8 cellular contexts compared by ENCODE assay signal in the genomic region with DNA sequence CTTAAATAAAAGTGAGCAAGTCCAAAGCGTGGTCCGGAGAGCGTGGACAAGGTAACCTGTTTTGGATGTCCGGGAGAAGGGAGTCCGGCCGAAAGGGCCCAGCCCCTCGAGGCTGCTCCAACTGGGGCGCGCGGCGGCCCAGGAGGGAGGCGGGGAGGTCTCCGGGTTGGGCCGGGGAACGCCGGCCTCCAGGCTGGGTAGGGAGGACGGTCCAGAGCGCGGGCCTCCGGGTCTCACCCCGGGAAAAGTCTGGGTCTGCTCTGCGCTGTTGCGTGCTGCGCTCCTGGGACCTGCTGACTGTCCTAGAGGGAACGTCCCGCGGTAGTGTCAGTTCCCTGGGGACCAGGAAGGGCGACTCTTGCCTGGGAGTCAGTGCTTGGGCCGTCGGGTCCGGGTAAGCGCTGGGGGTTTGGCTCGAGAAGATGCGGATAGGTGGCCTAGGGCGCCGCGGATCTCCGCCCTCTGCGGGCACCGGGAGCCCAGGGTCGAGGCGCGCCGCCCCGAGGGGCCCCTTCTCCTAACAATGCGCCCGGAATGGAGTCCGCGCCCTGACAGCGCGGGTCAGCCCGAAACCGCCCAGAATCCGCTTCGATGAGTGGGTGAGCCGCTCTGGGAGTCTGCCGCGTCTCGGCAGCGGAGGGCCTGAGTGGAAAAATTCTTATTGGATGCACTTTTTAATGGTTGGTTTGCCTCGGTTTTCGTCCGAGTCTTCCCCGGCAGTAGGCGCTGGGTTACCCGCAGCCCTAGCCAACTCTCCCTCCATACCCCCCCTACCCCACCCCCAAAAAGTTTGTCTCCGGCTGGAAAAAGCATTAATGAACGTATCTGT. TPM values are rescaled to one million over a fixed set of nuclear protein-coding genes. Genes with fewer than 3 reads are reported as not detected.
DNase-seq lines count a peak whose midpoint lies in the region; ATAC-seq, FAIRE-seq and TF ChIP-seq lines count a peak whose summit lies in the region.

No MANE protein-coding gene starts in this region.

- POLR2A ChIA-PET in AG04450 (lab: Yijun Ruan, JAX) (interaction anchor here (0.7 to 1.4 kb wide), 4 partner anchors 18 to 163 kb away, joined by 3 to 6 read pairs (median 4); no protein-coding TSS in a partner anchor), endothelial cell of umbilical vein (lab: Charles Lee) (interaction anchor here (0.7 to 1.3 kb wide), 13 partner anchors 10 to 662 kb away, joined by 3 to 26 read pairs (median 6); no protein-coding TSS in a partner anchor)
- POLR2A ChIA-PET in naive thymus-derived CD8-positive, alpha-beta T cell (lab: Charles Lee): interaction anchor here (0.6 to 3.5 kb wide), 24 partner anchors 8 to 638 kb away, joined by 3 to 75 read pairs (median 6); no protein-coding TSS in a partner anchor

- peak; percentile 60 for TF ChIP-seq POLR2A in endothelial cell of umbilical vein (IDR thresholded peaks at IDR 0.05; ENCODE audit: low read depth, low read length)

- ATAC-seq in GM21529 (IDR thresholded peaks at IDR 0.05; ENCODE audit: unreplicated experiment): peak; percentile 20
- ATAC-seq in naive thymus-derived CD8-positive, alpha-beta T cell: peak; percentile 6 to 21
- no peak for ATAC-seq in HG02970 (IDR thresholded peaks at IDR 0.05; ENCODE audit: low FRiP score, unreplicated experiment)

- H3K4me1 ChIP-seq in endothelial cell of umbilical vein (ENCODE audit: control insufficient read depth, extremely low read depth, insufficient read depth, low read length): peaks cover 47% of the 10 kb centered on the region

- peak overlapping the region; percentile 89 to 99 (median 96) for H3K27ac Mint-ChIP-seq in naive thymus-derived CD8-positive, alpha-beta T cell

- H3K27me3 ChIP-seq in AG04450 (ENCODE audit: control insufficient read depth, insufficient read depth, low read length) (peaks cover 40% of the 10 kb centered on the region), endothelial cell of umbilical vein (ENCODE audit: control insufficient read depth in 2 of 2, insufficient read depth in 2 of 2, low read length in 2 of 2) (peaks cover 7 to 12% of the 10 kb centered on the region in 2 experiments)

- no peaks in the 10 kb centered on the region for H4K20me1 ChIP-seq in endothelial cell of umbilical vein (replicated peaks; ENCODE audit: control insufficient read depth, extremely low read depth, insufficient read depth, low read length)

- H3K9me3 ChIP-seq in AG04450 (ENCODE audit: control insufficient read depth, insufficient read depth, low read length) (peaks cover 9% of the 10 kb centered on the region), endothelial cell of umbilical vein (replicated peaks; ENCODE audit: control insufficient read depth, insufficient read depth, low read length) (no peaks in the 10 kb centered on the region)

- H3K27ac ChIP-seq in AG04450 (ENCODE audit: low read depth, low read length) (peak overlapping the region; percentile 85), endothelial cell of umbilical vein (ENCODE audit: insufficient read depth, low read depth, low read length) (peak overlapping the region; percentile 98)

- CTCF ChIA-PET in AG04450 (lab: Charles Lee): interaction anchor here (1.2 kb wide), 1 partner anchor 521 kb away, joined by 3 read pairs; no protein-coding TSS in a partner anchor
- CTCF ChIA-PET in endothelial cell of umbilical vein (lab: Charles Lee): interaction anchor here (0.6 to 3.5 kb wide), 12 partner anchors 13 to 535 kb away, joined by 3 to 15 read pairs (median 4); no protein-coding TSS in a partner anchor

- FAIRE-seq in endothelial cell of umbilical vein (lab: Jason Lieb, UNC): no peak

- H3K36me3 Mint-ChIP-seq in naive thymus-derived CD8-positive, alpha-beta T cell: peaks cover 0 to 12% (median 0%) of the 10 kb centered on the region in 3 donors

- intact Hi-C loops in endothelial cell of umbilical vein (cut with micrococcal nuclease): loop anchor here (1.0 to 5.0 kb wide), 16 partner anchors 12 to 662 kb away; no protein-coding TSS in a partner anchor

- no peaks in the 10 kb centered on the region for H3K9me1 ChIP-seq in endothelial cell of umbilical vein (replicated peaks; ENCODE audit: control insufficient read depth, extremely low read depth, insufficient read depth, low read length)

- TSS peak; percentile 69 for BruUV-seq in endothelial cell of umbilical vein (replicated peaks; lab: Mats Ljungman, UMichigan)

- peaks cover 28 to 60% (median 45%) of the 10 kb centered on the region in 4 donors for H3K4me1 Mint-ChIP-seq in naive thymus-derived CD8-positive, alpha-beta T cell

- TF ChIP-seq CTCF in AG04450 (IDR thresholded peaks at IDR 0.05; ENCODE audit: low read depth, low read length) (no peak), WI38 (IDR thresholded peaks at IDR 0.05; ENCODE audit: low read depth, low read length) (no peak), endothelial cell of umbilical vein (IDR thresholded peaks at IDR 0.05; ENCODE audit: extremely low read depth in 1 of 2, insufficient read depth in 1 of 2, low read depth in 1 of 2, low read length in 2 of 2) (no peak)

- dilution Hi-C loops in endothelial cell of umbilical vein (cut with MboI; ENCODE audit: extremely low pct_ligation_motif_present, low sequenced_read_pairs): no loop called here

- peaks cover 48% of the 10 kb centered on the region for H3K79me2 ChIP-seq in endothelial cell of umbilical vein (ENCODE audit: control insufficient read depth, insufficient read depth, low read length)

- no peak for DNase-seq in AG04450 (ENCODE audit: low read depth, low spot score)
- no peak for DNase-seq in endothelial cell of umbilical vein (ENCODE audit: low read depth, low spot score)
- DNase-seq in naive thymus-derived CD8-positive, alpha-beta T cell: peak in 5 of 10 donors; percentile 32 to 64 (median 35)
- no peak for DNase-seq in NCI-H2029 (lab: John Stamatoyannopoulos, UW)
- no peak for DNase-seq in NCI-H82 (lab: John Stamatoyannopoulos, UW)

- peak overlapping the region; percentile 89 for H3K4me2 ChIP-seq in endothelial cell of umbilical vein (ENCODE audit: insufficient read depth, low read length)

- H2AFZ ChIP-seq in endothelial cell of umbilical vein (ENCODE audit: low read depth, low read length): peak overlapping the region; percentile 17

- peaks cover 1 to 3% of the 10 kb centered on the region in 2 experiments for H3K36me3 ChIP-seq in endothelial cell of umbilical vein (ENCODE audit: control insufficient read depth in 2 of 2, extremely low read depth in 1 of 2, insufficient read depth in 2 of 2, low read length in 2 of 2)

- peaks cover 0 to 2% (median 0%) of the 10 kb centered on the region in 9 donors for H3K9me3 Mint-ChIP-seq in naive thymus-derived CD8-positive, alpha-beta T cell

- H3K4me3 Mint-ChIP-seq in naive thymus-derived CD8-positive, alpha-beta T cell: peak overlapping the region; percentile 88 to 97 (median 93)

- peak overlapping the region; percentile 74 for H3K4me3 ChIP-seq in AG04450 (ENCODE audit: low read depth, low read length)
- H3K4me3 ChIP-seq in WI38 (ENCODE audit: low read depth, low read length): peak overlapping the region; percentile 80
- H3K4me3 ChIP-seq in endothelial cell of umbilical vein (replicated peaks in 1 of 3; ENCODE audit: insufficient read depth in 1 of 3, low read depth in 1 of 3, low read length in 3 of 3): peak overlapping the region; percentile 56 to 94 (median 80)

- H3K9ac ChIP-seq in endothelial cell of umbilical vein (replicated peaks; ENCODE audit: extremely low read depth, insufficient read depth, low read length): peak overlapping the region; percentile 99

- H3K27me3 Mint-ChIP-seq in naive thymus-derived CD8-positive, alpha-beta T cell: peaks cover 0 to 6% (median 0%) of the 10 kb centered on the region in 5 donors

TF ChIP-seq in endothelial cell of umbilical vein, 7 proteins besides CTCF, POLR2A, EP300 and RAD21:
- no peak for TF ChIP-seq JUN (IDR thresholded peaks at IDR 0.05; ENCODE audit: borderline replicate concordance, insufficient read depth, insufficient read length, low read depth)
- no peak for TF ChIP-seq POLR2AphosphoS5 (IDR thresholded peaks at IDR 0.05; ENCODE audit: insufficient read depth, low read depth, low read length)
- no peak for TF ChIP-seq FOS (IDR thresholded peaks at IDR 0.05; ENCODE audit: borderline replicate concordance, insufficient read depth, low read length)
- TF ChIP-seq GATA2 (IDR thresholded peaks at IDR 0.05; ENCODE audit: insufficient read depth, insufficient read length, low read depth, low read length): no peak
- no peak for TF ChIP-seq MAX (IDR thresholded peaks at IDR 0.05; ENCODE audit: insufficient read depth, insufficient read length)
- no peak for TF ChIP-seq MYC (IDR thresholded peaks at IDR 0.05; ENCODE audit: low read depth, low read length)
- no peak for TF ChIP-seq EZH2 (IDR thresholded peaks at IDR 0.05; ENCODE audit: borderline replicate concordance, low read depth, low read length, severe bottlenecking)

RNA-seq across cellular contexts. Expression of gene FLI1, which starts 0.9 kb away (rescaled TPM):
- polyA plus RNA-seq in AG04450 (2011; rRNA removed) (11.9 and 13.1 TPM in 2 replicates), endothelial cell of umbilical vein (163 and 210 TPM in 2 replicates)
- polyA minus RNA-seq in AG04450 (2011; rRNA and poly(A)+ RNA removed): 49.1 and 67.4 TPM in 2 replicates
- 132 and 134 TPM in 2 replicates for total RNA-seq in endothelial cell of umbilical vein
- 124 and 153 TPM in 2 replicates for polyA plus RNA-seq in endothelial cell of umbilical vein (2011; cell fraction: cytosol; rRNA removed)
- 147 and 172 TPM in 2 replicates for polyA plus RNA-seq in endothelial cell of umbilical vein (2011; cell fraction: nucleus; rRNA removed)
- polyA plus RNA-seq in endothelial cell of umbilical vein (2012): 97.4 and 114 TPM in 2 replicates
- polyA minus RNA-seq in endothelial cell of umbilical vein: 460 and 576 TPM in 2 replicates
- not detected for polyA minus RNA-seq in endothelial cell of umbilical vein (2011; cell fraction: cytosol; rRNA and poly(A)+ RNA removed)
- 141 and 197 TPM in 2 replicates for polyA minus RNA-seq in endothelial cell of umbilical vein (2011; cell fraction: nucleus; rRNA and poly(A)+ RNA removed)
- 10 to 100 TPM; 87.7 to 87.9 TPM for total RNA-seq in naive thymus-derived CD8-positive, alpha-beta T cell
- 10 to 100 TPM; 54.9 to 64.5 (median 58.7) TPM for polyA plus RNA-seq in naive thymus-derived CD8-positive, alpha-beta T cell
